Comparison of ENCODE assay signal across 35 cellular contexts in genomic region chr1:36735436-36735835, GRCh38.
"Had no signal": no experiment of that assay in that cellular context is flagged by ENCODE, and none has a peak within 500 bp of the region (broad histone marks: within the 10 kb centered on the region; RNA-seq: fewer than 3 reads in every experiment).

No MANE protein-coding gene starts in this region.

- H3K4me3 ChIP-seq: ascending aorta, breast epithelium, cardiac muscle cell, coronary artery, dorsolateral prefrontal cortex, esophagus muscularis mucosa, gastrocnemius medialis, heart left ventricle had no signal

- H3K4me1 Mint-ChIP-seq: activated CD4-positive, alpha-beta memory T cell treated with anti-CD3 and anti-CD28 coated beads, Interleukin-2, amount 10 ng/mL, durations not matched to agents 7 days and 5 days; activated CD4-positive, alpha-beta T cell treated with anti-CD3 and anti-CD28 coated beads for 36 hours; activated CD4-positive, alpha-beta T cell treated with anti-CD3 and anti-CD28 coated beads, Interleukin-2, amount 10 ng/mL, durations not matched to agents 24 days and 14 days; activated naive CD4-positive, alpha-beta T cell treated with anti-CD3 and anti-CD28 coated beads, Interleukin-2, amount 10 ng/mL, durations not matched to agents 7 days and 5 days; activated naive CD8-positive, alpha-beta T cell treated with anti-CD3 and anti-CD28 coated beads, Interleukin-2, amount 10 ng/mL, durations not matched to agents 7 days and 5 days; T-helper 17 cell had no signal

- H3K4me3 Mint-ChIP-seq: activated CD4-positive, alpha-beta memory T cell treated with anti-CD3 and anti-CD28 coated beads, Interleukin-2, amount 10 ng/mL, durations not matched to agents 7 days and 5 days; activated CD4-positive, alpha-beta T cell treated with anti-CD3 and anti-CD28 coated beads for 36 hours; activated CD4-positive, alpha-beta T cell treated with anti-CD3 and anti-CD28 coated beads, Interleukin-2, amount 10 ng/mL, durations not matched to agents 24 days and 14 days; activated naive CD4-positive, alpha-beta T cell treated with anti-CD3 and anti-CD28 coated beads, Interleukin-2, amount 10 ng/mL, durations not matched to agents 7 days and 5 days; activated naive CD8-positive, alpha-beta T cell treated with anti-CD3 and anti-CD28 coated beads, Interleukin-2, amount 10 ng/mL, durations not matched to agents 7 days and 5 days; activated T-cell treated with anti-CD3 and anti-CD28 coated beads, Interleukin-2, amount 50 U/mL, for 24 hours; activated T-cell treated with anti-CD3 and anti-CD28 coated beads, Interleukin-2, amount 50 U/mL, for 72 hours; brain; dendritic cell treated with granulocyte-macrophage colony-stimulating factor and Interleukin-4, amounts not matched to agents 40 ng/mL and 50 ng/mL, for 4 days; T-helper 17 cell; T-helper 2 cell treated with Interferon-gamma antibody and Interleukin-4, amounts not matched to agents 5 μg/mL and 100 μg/mL, for 36 hours had no signal

- H3K27ac ChIP-seq: ascending aorta, breast epithelium, cardiac muscle cell, coronary artery, esophagus muscularis mucosa, foreskin keratinocyte, gastrocnemius medialis, heart left ventricle had no signal

- H3K9me3 Mint-ChIP-seq: activated CD4-positive, alpha-beta memory T cell treated with anti-CD3 and anti-CD28 coated beads, Interleukin-2, amount 10 ng/mL, durations not matched to agents 7 days and 5 days; activated CD4-positive, alpha-beta T cell treated with anti-CD3 and anti-CD28 coated beads, Interleukin-2, amount 10 ng/mL, durations not matched to agents 24 days and 14 days; activated naive CD4-positive, alpha-beta T cell treated with anti-CD3 and anti-CD28 coated beads, Interleukin-2, amount 10 ng/mL, durations not matched to agents 7 days and 5 days; activated naive CD4-positive, alpha-beta T cell treated with anti-CD3 and anti-CD28 coated beads, Interleukin-2, amount 50 U/mL, for 72 hours; activated naive CD8-positive, alpha-beta T cell treated with anti-CD3 and anti-CD28 coated beads, Interleukin-2, amount 10 ng/mL, durations not matched to agents 7 days and 5 days; activated T-cell treated with anti-CD3 and anti-CD28 coated beads, Interleukin-2, amount 50 U/mL, for 24 hours; activated T-cell treated with anti-CD3 and anti-CD28 coated beads, Interleukin-2, amount 50 U/mL, for 72 hours; dendritic cell treated with granulocyte-macrophage colony-stimulating factor and Interleukin-4, amounts not matched to agents 40 ng/mL and 50 ng/mL, for 4 days; T-helper 2 cell treated with Interferon-gamma antibody and Interleukin-4, amounts not matched to agents 5 μg/mL and 100 μg/mL, for 36 hours had no signal

- H3K4me1 ChIP-seq: ascending aorta, breast epithelium, esophagus muscularis mucosa, foreskin keratinocyte, gastrocnemius medialis, heart left ventricle had no signal

- H3K27me3 ChIP-seq: ascending aorta, cardiac muscle cell, foreskin keratinocyte had no signal

- H3K36me3 ChIP-seq: ascending aorta, breast epithelium, cardiac muscle cell, esophagus muscularis mucosa, gastrocnemius medialis, heart left ventricle had no signal

- H3K36me3 Mint-ChIP-seq: activated naive CD4-positive, alpha-beta T cell treated with anti-CD3 and anti-CD28 coated beads, Interleukin-2, amount 10 ng/mL, durations not matched to agents 7 days and 5 days; activated naive CD4-positive, alpha-beta T cell treated with anti-CD3 and anti-CD28 coated beads, Interleukin-2, amount 50 U/mL, for 72 hours; activated naive CD8-positive, alpha-beta T cell treated with anti-CD3 and anti-CD28 coated beads, Interleukin-2, amount 10 ng/mL, durations not matched to agents 7 days and 5 days; brain had no signal

- H3K27ac Mint-ChIP-seq: activated CD4-positive, alpha-beta memory T cell treated with anti-CD3 and anti-CD28 coated beads, Interleukin-2, amount 10 ng/mL, durations not matched to agents 7 days and 5 days; activated CD4-positive, alpha-beta T cell treated with anti-CD3 and anti-CD28 coated beads for 36 hours; activated CD4-positive, alpha-beta T cell treated with anti-CD3 and anti-CD28 coated beads, Interleukin-2, amount 10 ng/mL, durations not matched to agents 24 days and 14 days; activated naive CD4-positive, alpha-beta T cell treated with anti-CD3 and anti-CD28 coated beads, Interleukin-2, amount 10 ng/mL, durations not matched to agents 7 days and 5 days; activated naive CD4-positive, alpha-beta T cell treated with anti-CD3 and anti-CD28 coated beads, Interleukin-2, amount 50 U/mL, for 72 hours; activated naive CD8-positive, alpha-beta T cell treated with anti-CD3 and anti-CD28 coated beads, Interleukin-2, amount 10 ng/mL, durations not matched to agents 7 days and 5 days; activated T-cell treated with anti-CD3 and anti-CD28 coated beads, Interleukin-2, amount 50 U/mL, for 24 hours; activated T-cell treated with anti-CD3 and anti-CD28 coated beads, Interleukin-2, amount 50 U/mL, for 72 hours; dendritic cell treated with granulocyte-macrophage colony-stimulating factor and Interleukin-4, amounts not matched to agents 40 ng/mL and 50 ng/mL, for 4 days; T-helper 17 cell; T-helper 2 cell treated with Interferon-gamma antibody and Interleukin-4, amounts not matched to agents 5 μg/mL and 100 μg/mL, for 36 hours had no signal

- DNase-seq: activated CD4-positive, alpha-beta memory T cell treated with anti-CD3 and anti-CD28 coated beads, Interleukin-2, amount 10 ng/mL, durations not matched to agents 7 days and 5 days; activated CD4-positive, alpha-beta T cell treated with anti-CD3 and anti-CD28 coated beads for 36 hours; activated CD4-positive, alpha-beta T cell treated with anti-CD3 and anti-CD28 coated beads, Interleukin-2, amount 10 ng/mL, durations not matched to agents 24 days and 14 days; activated CD4-positive, alpha-beta T cell treated with anti-CD3 and anti-CD28 coated beads, Interleukin-2, amount 50 U/mL, for 4 hours; activated CD4-positive, CD25-positive, alpha-beta regulatory T cell; activated CD4-positive, CD25-positive, alpha-beta regulatory T cell treated with anti-CD3 and anti-CD28 coated beads, Interleukin-2, amount 50 U/mL, for 72 hours; activated CD8-positive, alpha-beta memory T cell treated with anti-CD3 and anti-CD28 coated beads, Interleukin-2, amount 50 U/mL, for 48 hours; activated gamma-delta T cell; activated naive CD4-positive, alpha-beta T cell; activated naive CD4-positive, alpha-beta T cell treated with anti-CD3 and anti-CD28 coated beads, Interleukin-2, amount 10 ng/mL, durations not matched to agents 7 days and 5 days; activated naive CD8-positive, alpha-beta T cell treated with anti-CD3 and anti-CD28 coated beads, Interleukin-2, amount 10 ng/mL, durations not matched to agents 7 days and 5 days; activated T-cell treated with anti-CD3 and anti-CD28 coated beads for 4 hours; activated T-cell treated with anti-CD3 and anti-CD28 coated beads, Interleukin-2, amount 50 U/mL, for 24 hours; activated T-cell treated with anti-CD3 and anti-CD28 coated beads, Interleukin-2, amount 50 U/mL, for 72 hours; central memory CD4-positive, alpha-beta T cell; cerebellar nuclear complex; effector memory CD4-positive, alpha-beta T cell; erythroblast; foreskin keratinocyte; gastrocnemius medialis; glutamatergic neuron; heart left ventricle; T-helper 1 cell; T-helper 17 cell; T1000 had no signal

- H3K9me3 ChIP-seq: ascending aorta, breast epithelium, esophagus muscularis mucosa, gastrocnemius medialis, heart left ventricle had no signal

- ATAC-seq: activated CD4-positive, alpha-beta T cell treated with anti-CD3 and anti-CD28 coated beads for 36 hours; activated naive CD4-positive, alpha-beta T cell treated with anti-CD3 and anti-CD28 coated beads, Interleukin-2, amount 50 U/mL, for 72 hours; activated T-cell treated with anti-CD3 and anti-CD28 coated beads, Interleukin-2, amount 50 U/mL, for 72 hours; foreskin keratinocyte; gastrocnemius medialis; heart left ventricle; T-helper 17 cell had no signal
